Comparison of ENCODE assay signal across 8 cellular contexts in genomic region chr1:169484683-169485426, GRCh38. TPM values are rescaled to one million over a fixed set of nuclear protein-coding genes. Genes with fewer than 3 reads are reported as not detected.
DNase-seq lines count a peak whose midpoint lies in the region; ATAC-seq and TF ChIP-seq lines count a peak whose summit lies in the region.

No MANE protein-coding gene starts in this region.

- peak; percentile 7 for ATAC-seq in CD4-positive, alpha-beta T cell (ENCODE audit: poor library complexity)
- peak; percentile 40 for ATAC-seq in GM19395 (IDR thresholded peaks at IDR 0.05; ENCODE audit: unreplicated experiment)
- ATAC-seq in HG03460 (IDR thresholded peaks at IDR 0.05; ENCODE audit: unreplicated experiment): peak; percentile 16
- peak; percentile 18 for ATAC-seq in PC-3
- peak; percentile 48 for ATAC-seq in left ventricle myocardium superior

- H3K36me3 Mint-ChIP-seq in CD4-positive, alpha-beta T cell (ENCODE audit: low read depth): peaks cover 13% of the 10 kb centered on the region

- H3K27ac Mint-ChIP-seq in CD4-positive, alpha-beta T cell: peak overlapping the region; percentile 92

- BruUV-seq in PC-3 (replicated peaks; lab: Mats Ljungman, UMichigan): TSS peak; percentile 35

- no peaks in the 10 kb centered on the region for H3K9me3 ChIP-seq in CD4-positive, alpha-beta T cell (ENCODE audit: control insufficient read depth, low read length)
- no peaks in the 10 kb centered on the region for H3K9me3 ChIP-seq in PC-3 (ENCODE audit: low read length)

- peak overlapping the region; percentile 98 for H3K4me3 Mint-ChIP-seq in CD4-positive, alpha-beta T cell

- peak overlapping the region; percentile 88 for H3K4me2 ChIP-seq in PC-3 (ENCODE audit: low read length)

- H3K79me2 ChIP-seq in PC-3 (ENCODE audit: low read length): peaks cover 54% of the 10 kb centered on the region

- peak overlapping the region; percentile 76 for H3K4me3 ChIP-seq in PC-3 (ENCODE audit: low read length)

- POLR2A ChIA-PET in CD4-positive, alpha-beta T cell (lab: Charles Lee): interaction anchor here (1.3 to 1.5 kb wide), 2 partner anchors 23 to 117 kb away, joined by 5 read pairs; partner anchors contain the start of genes BLZF1 and NME7
- POLR2A ChIA-PET in PC-3 (lab: Charles Lee; ENCODE audit: unreplicated experiment): no interaction called here

- H3K27me3 Mint-ChIP-seq in CD4-positive, alpha-beta T cell: no peaks in the 10 kb centered on the region

- CTCF ChIA-PET in CD4-positive, alpha-beta T cell (lab: Charles Lee): interaction anchor here (0.7 kb wide), 1 partner anchor 61 kb away, joined by 3 read pairs; no protein-coding TSS in a partner anchor
- CTCF ChIA-PET in PC-3 (lab: Charles Lee): no interaction called here

- H3K9me2 ChIP-seq in PC-3 (replicated peaks; ENCODE audit: low read length): no peaks in the 10 kb centered on the region

- no peaks in the 10 kb centered on the region for H3K27me3 ChIP-seq in CD4-positive, alpha-beta T cell (ENCODE audit: control insufficient read depth, insufficient read depth, low read length)
- H3K27me3 ChIP-seq in PC-3 (ENCODE audit: low read length): no peaks in the 10 kb centered on the region

- peak overlapping the region; percentile 77 for H3K9ac ChIP-seq in PC-3 (ENCODE audit: low read length)

- H2AFZ ChIP-seq in PC-3 (ENCODE audit: low read length): peak overlapping the region; percentile 76

- TF ChIP-seq CTCF in CD4-positive, alpha-beta T cell (IDR thresholded peaks at IDR 0.05): no peak
- TF ChIP-seq CTCF in PC-3 (conservative IDR thresholded peaks at IDR 0.05; ENCODE audit: low read depth, low read length): no peak

- DNase-seq in CD4-positive, alpha-beta T cell: peak in 5 of 10 experiments; percentile 5 to 38 (median 13)
- DNase-seq in PC-3 (peak; percentile 57), amniotic stem cell (lab: John Stamatoyannopoulos, UW) (peak; percentile 14), left ventricle myocardium superior (peak; percentile 54), posterior vena cava (ENCODE audit: low spot score) (peak; percentile 86), HPDE6-E6E7 (ENCODE audit: extremely low spot score) (no peak)

- no peaks in the 10 kb centered on the region for H3F3A ChIP-seq in PC-3 (ENCODE audit: low read length, unreplicated experiment)

- H3K27ac ChIP-seq in CD4-positive, alpha-beta T cell (ENCODE audit: low read depth, low read length): no peak overlapping the region
- H3K27ac ChIP-seq in PC-3 (ENCODE audit: low read length): peak overlapping the region; percentile 76

- H3K4me1 ChIP-seq in PC-3 (ENCODE audit: insufficient read depth, low read length): peaks cover 48% of the 10 kb centered on the region

- no peaks in the 10 kb centered on the region for H3K9me3 Mint-ChIP-seq in CD4-positive, alpha-beta T cell

- no peaks in the 10 kb centered on the region for H3K36me3 ChIP-seq in PC-3 (ENCODE audit: low read depth, low read length)

- H3K4me1 Mint-ChIP-seq in CD4-positive, alpha-beta T cell (ENCODE audit: low read depth): peaks cover 48% of the 10 kb centered on the region

- H4K20me1 ChIP-seq in PC-3 (ENCODE audit: low read length): 0 out of 2 replicates have a peak, but pooled peaks cover 11% of the 10 kb centered on the region

- intact Hi-C loops in CD4-positive, alpha-beta T cell (cut with DNase I, micrococcal nuclease): loop anchor here (5.0 to 10.0 kb wide), 9 partner anchors 62 to 1308 kb away; partner anchors contain the start of genes BLZF1 (in 2 of the 2), NME7 (in 2 of the 2), METTL18 (in 1 of the 2) and SCYL3 (in 1 of the 2)
- intact Hi-C loops in PC-3 (cut with micrococcal nuclease): loop anchor here (1.0 to 10.0 kb wide), 3 partner anchors 61 to 310 kb away; partner anchors contain the start of genes BLZF1, METTL18 and NME7
- intact Hi-C loops in left ventricle myocardium superior (cut with micrococcal nuclease): no loop called here
- intact Hi-C loops in posterior vena cava (cut with DNase I): no loop called here

RNA-seq across cellular contexts. Expression of gene SLC19A2, which starts 0.9 kb away (rescaled TPM):
- 1 to 10 TPM; 3.6 to 3.7 TPM for total RNA-seq in CD4-positive, alpha-beta T cell
- total RNA-seq in PC-3 (2014; rRNA removed): 8.6 and 11.0 TPM in 2 replicates
- 18.2 TPM for total RNA-seq in left ventricle myocardium superior
- 10 to 100 TPM; 22.1 to 40.6 TPM for total RNA-seq in posterior vena cava

RNA-seq across cellular contexts. Expression of gene CCDC181, which starts 57.6 kb away (rescaled TPM):
- total RNA-seq in CD4-positive, alpha-beta T cell: not detected
- 0.07 TPM in 1 of 2 replicates, not detected in the other for total RNA-seq in PC-3 (2014; rRNA removed)
- 0.47 TPM for total RNA-seq in left ventricle myocardium superior
- under 1 TPM; 0.51 to 0.95 TPM for total RNA-seq in posterior vena cava

Comparison
In these comparisons a context has a peak if more than half of its experiments do, and no peak if none do; other contexts are left out.
1. intact Hi-C loops: an anchor here in CD4-positive, alpha-beta T cell (5.0 to 10.0 kb wide) and PC-3 (1.0 to 10.0 kb wide); none called in left ventricle myocardium superior and posterior vena cava.